Comparison of ENCODE assay signal across 26 cellular contexts in genomic region chr15:89514596-89515406, GRCh38. TPM values are rescaled to one million over a fixed set of nuclear protein-coding genes. Genes with fewer than 3 reads are reported as not detected.
DNase-seq lines count a peak whose midpoint lies in the region; ATAC-seq, FAIRE-seq and TF ChIP-seq lines count a peak whose summit lies in the region.
"Had no signal": no experiment of that assay in that cellular context is flagged by ENCODE, and none has a peak within 500 bp of the region (broad histone marks: within the 10 kb centered on the region; RNA-seq: fewer than 3 reads in every experiment).

No MANE protein-coding gene starts in this region.

- no peaks in the 10 kb centered on the region for H3K9me3 Mint-ChIP-seq in activated T-helper 2 cell treated with anti-CD3 and anti-CD28 coated beads, Interferon-gamma antibody, Interleukin-2, Interleukin-4, amounts not matched to agents 10 μg/mL and 5 μg/mL and 100 μg/mL, durations not matched to agents 14 hours and 24 hours and 36 hours
- H3K9me3 Mint-ChIP-seq: immature natural killer cell; stimulated activated naive CD8-positive, alpha-beta T cell treated with anti-CD3 and anti-CD28 coated beads, Interleukin-15, Interleukin-2, amounts not matched to agents 100 ng/mL and 50 ng/mL, for 24 hours had no signal

- intact Hi-C loops in activated T-helper 2 cell treated with anti-CD3 and anti-CD28 coated beads, Interferon-gamma antibody, Interleukin-2, Interleukin-4, amounts not matched to agents 10 μg/mL and 5 μg/mL and 100 μg/mL, durations not matched to agents 14 hours and 24 hours and 36 hours (cut with micrococcal nuclease), result no loop called here
- intact Hi-C loops in thyroid gland (cut with DNase I), result no loop called here

- H3K4me1 Mint-ChIP-seq in activated T-helper 2 cell treated with anti-CD3 and anti-CD28 coated beads, Interferon-gamma antibody, Interleukin-2, Interleukin-4, amounts not matched to agents 10 μg/mL and 5 μg/mL and 100 μg/mL, durations not matched to agents 14 hours and 24 hours and 36 hours (ENCODE audit: low read depth), result no peaks in the 10 kb centered on the region
- H3K4me1 Mint-ChIP-seq: immature natural killer cell had no signal

- H3K4me3 Mint-ChIP-seq in activated T-helper 2 cell treated with anti-CD3 and anti-CD28 coated beads, Interferon-gamma antibody, Interleukin-2, Interleukin-4, amounts not matched to agents 10 μg/mL and 5 μg/mL and 100 μg/mL, durations not matched to agents 14 hours and 24 hours and 36 hours (ENCODE audit: low read depth), result no peak overlapping the region
- H3K4me3 Mint-ChIP-seq: immature natural killer cell; stimulated activated naive CD8-positive, alpha-beta T cell treated with anti-CD3 and anti-CD28 coated beads, Interleukin-15, Interleukin-2, amounts not matched to agents 100 ng/mL and 50 ng/mL, for 24 hours had no signal

- peaks cover 6% of the 10 kb centered on the region for H3K27me3 Mint-ChIP-seq in activated T-helper 2 cell treated with anti-CD3 and anti-CD28 coated beads, Interferon-gamma antibody, Interleukin-2, Interleukin-4, amounts not matched to agents 10 μg/mL and 5 μg/mL and 100 μg/mL, durations not matched to agents 14 hours and 24 hours and 36 hours (ENCODE audit: low read depth)

- 77% methylated on average over 6 of the region's 6 CpGs for WGBS in A549 (ENCODE audit: missing lambda C conversion rate)
- WGBS in thyroid gland, 2 donors, result 80 to 81% methylated on average over 5 to 6 of the region's 6 CpGs

- H3K9me3 ChIP-seq in A549, result no peaks in the 10 kb centered on the region
- no peaks in the 10 kb centered on the region for H3K9me3 ChIP-seq in thyroid gland
- H3K9me3 ChIP-seq: HAP-1, upper lobe of left lung had no signal

- H3K27ac Mint-ChIP-seq in activated T-helper 2 cell treated with anti-CD3 and anti-CD28 coated beads, Interferon-gamma antibody, Interleukin-2, Interleukin-4, amounts not matched to agents 10 μg/mL and 5 μg/mL and 100 μg/mL, durations not matched to agents 14 hours and 24 hours and 36 hours, result no peak overlapping the region
- H3K27ac Mint-ChIP-seq: immature natural killer cell; stimulated activated naive CD8-positive, alpha-beta T cell treated with anti-CD3 and anti-CD28 coated beads, Interleukin-15, Interleukin-2, amounts not matched to agents 100 ng/mL and 50 ng/mL, for 24 hours had no signal

- DNase-seq in A549 (ENCODE audit: low read depth in 1 of 2, low spot score in 1 of 2) (peak; percentile 31 to 84), HT1080 (ENCODE audit: low read depth) (peak; percentile 29), iris pigment epithelial cell (ENCODE audit: low read depth) (peak; percentile 15), HUDEP-2 (lab: John Stamatoyannopoulos, UW; ENCODE audit: unreplicated experiment in 76 of 76) (no peak), thyroid gland (no peak), NCI-H1105 treated with DMSO at 0.1 percent for 48 hours (lab: John Stamatoyannopoulos, UW) (no peak)
- DNase-seq in activated T-helper 2 cell treated with anti-CD3 and anti-CD28 coated beads, Interferon-gamma antibody, Interleukin-2, Interleukin-4, amounts not matched to agents 10 μg/mL and 5 μg/mL and 100 μg/mL, durations not matched to agents 14 hours and 24 hours and 36 hours (ENCODE audit: low spot score), result peak; percentile 2
- DNase-seq: activated CD4-positive, alpha-beta T cell treated with anti-CD3 and anti-CD28 coated beads, Interleukin-2, amount 50 U/mL, for 1 hour; activated naive CD4-positive, alpha-beta T cell treated with anti-CD3 and anti-CD28 coated beads, Interleukin-2, amount 50 U/mL, for 16 hours; C1 segment of cervical spinal cord; cerebellar nuclear complex; effector CD4-positive, alpha-beta T cell; immature natural killer cell; NCI-H1092 treated with DMSO at 0.1 percent for 48 hours; NCI-H2081; stimulated activated CD4-positive, alpha-beta T cell treated with anti-CD3 and anti-CD28 coated beads, Interleukin-2, amount 100 ng/mL, for 24 hours had no signal

- H3K4me2 ChIP-seq in A549, result peak overlapping the region; percentile 18; the same call in 1 of the 3 replicates

- H3K4me1 ChIP-seq in A549 (peaks cover 9% of the 10 kb centered on the region), thyroid gland (no peaks in the 10 kb centered on the region)
- H3K4me1 ChIP-seq: HAP-1, upper lobe of left lung had no signal

- peak overlapping the region; percentile 44 to 65; a peak in 5 of 6 replicates for H3K27ac ChIP-seq in A549
- no peak overlapping the region for H3K27ac ChIP-seq in thyroid gland
- H3K27ac ChIP-seq: upper lobe of left lung had no signal

- FAIRE-seq in A549 (lab: Jason Lieb, UNC), result no peak
- FAIRE-seq: astrocyte, GM12892 had no signal

- no peaks in the 10 kb centered on the region for H3K36me3 Mint-ChIP-seq in activated T-helper 2 cell treated with anti-CD3 and anti-CD28 coated beads, Interferon-gamma antibody, Interleukin-2, Interleukin-4, amounts not matched to agents 10 μg/mL and 5 μg/mL and 100 μg/mL, durations not matched to agents 14 hours and 24 hours and 36 hours (ENCODE audit: low read depth)
- H3K36me3 Mint-ChIP-seq: immature natural killer cell had no signal

- CTCF ChIA-PET in A549 (lab: Yijun Ruan, JAX), result interaction anchor here (0.6 to 1.7 kb wide), 12 partner anchors 8 to 562 kb away, joined by 3 to 14 read pairs (median 3); no protein-coding TSS in a partner anchor

- no peak overlapping the region for H3K4me3 ChIP-seq in A549
- no peak overlapping the region for H3K4me3 ChIP-seq in thyroid gland (replicated peaks in 1 of 3)
- H3K4me3 ChIP-seq: HAP-1, lung, upper lobe of left lung had no signal

- no peaks in the 10 kb centered on the region for H3K27me3 ChIP-seq in thyroid gland
- H3K27me3 ChIP-seq: upper lobe of left lung had no signal

- POLR2A ChIA-PET in A549 (lab: Yijun Ruan, JAX), result interaction anchor here (0.8 to 1.0 kb wide), 2 partner anchors 17 to 60 kb away, joined by 3 read pairs; partner anchors contain the start of gene TICRR

- H3K36me3 ChIP-seq in thyroid gland, result no peaks in the 10 kb centered on the region
- H3K36me3 ChIP-seq: HAP-1, upper lobe of left lung had no signal

- ATAC-seq in A549 (peak; percentile 84 to 85), GM18520 (IDR thresholded peaks at IDR 0.05; ENCODE audit: unreplicated experiment) (no peak)

- TF ChIP-seq CTCF in A549 (IDR thresholded peaks at IDR 0.05) (no peak), thyroid gland (IDR thresholded peaks at IDR 0.05) (no peak)

- TF ChIP-seq POLR2A in A549 (IDR thresholded peaks at IDR 0.05; ENCODE audit: low read length) (no peak), thyroid gland (IDR thresholded peaks at IDR 0.05) (no peak)

- no peak for TF ChIP-seq EP300 in A549 (IDR thresholded peaks at IDR 0.05)

- no peak for TF ChIP-seq RAD21 in A549 (conservative IDR thresholded peaks at IDR 0.05 in 1 of 2, IDR thresholded peaks at IDR 0.05 in 1 of 2)

TF ChIP-seq in A549, 52 proteins besides CTCF, POLR2A, EP300 and RAD21:
- no peak for TF ChIP-seq FOSL2 (IDR thresholded peaks at IDR 0.05)
- peak; percentile 57 for TF ChIP-seq FOSL2 (CRISPR knock-in tag; IDR thresholded peaks at IDR 0.05)
- TF ChIP-seq, protein P1, sequence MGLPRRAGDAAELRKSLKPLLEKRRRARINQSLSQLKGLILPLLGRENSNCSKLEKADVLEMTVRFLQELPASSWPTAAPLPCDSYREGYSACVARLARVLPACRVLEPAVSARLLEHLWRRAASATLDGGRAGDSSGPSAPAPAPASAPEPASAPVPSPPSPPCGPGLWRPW (IDR thresholded peaks at IDR 0.05), result 0 out of 2 replicates have a peak, but pooled peaks have one; percentile 24
- peak; percentile 85 for TF ChIP-seq MAFK (IDR thresholded peaks at IDR 0.05; ENCODE audit: partially characterized antibody)
- TF ChIP-seq CEBPB (IDR thresholded peaks at IDR 0.05), result peak; percentile 56 to 69; a peak in 2 of 4 replicates
- TF ChIP-seq, protein P2, sequence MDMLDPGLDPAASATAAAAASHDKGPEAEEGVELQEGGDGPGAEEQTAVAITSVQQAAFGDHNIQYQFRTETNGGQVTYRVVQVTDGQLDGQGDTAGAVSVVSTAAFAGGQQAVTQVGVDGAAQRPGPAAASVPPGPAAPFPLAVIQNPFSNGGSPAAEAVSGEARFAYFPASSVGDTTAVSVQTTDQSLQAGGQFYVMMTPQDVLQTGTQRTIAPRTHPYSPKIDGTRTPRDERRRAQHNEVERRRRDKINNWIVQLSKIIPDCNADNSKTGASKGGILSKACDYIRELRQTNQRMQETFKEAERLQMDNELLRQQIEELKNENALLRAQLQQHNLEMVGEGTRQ (IDR thresholded peaks at IDR 0.05), result no peak

RNA-seq across cellular contexts. Expression of gene RHCG, which starts 18.4 kb away (rescaled TPM):
- polyA plus RNA-seq in A549 (2011; rRNA removed), result 11.0 and 16.6 TPM in 2 replicates
- polyA plus RNA-seq in A549 (2012; cell fraction: cytosol; rRNA removed), result 3.9 and 5.4 TPM in 2 replicates
- polyA plus RNA-seq in A549 (2012; cell fraction: nucleus; rRNA removed), result 12.6 and 13.7 TPM in 2 replicates
- polyA plus RNA-seq in A549 (2017; fragmentation: RNase III; extraction: RNeasy Plus Mini Kit Qiagen cat#74134 plus additional on column Dnase treatment), result 3.1 to 3.7 TPM (median 3.6 TPM) in 3 replicates
- 27.0 and 35.6 TPM in 2 replicates for polyA minus RNA-seq in A549 (2011; rRNA and poly(A)+ RNA removed)
- not detected in 2 replicates for total RNA-seq in HT1080 (2014; rRNA removed; shearing (Covaris generic))
- polyA plus RNA-seq in HT1080 (2015; cell fraction: cytosol; rRNA removed), result not detected in 2 replicates
- polyA plus RNA-seq in HT1080 (2015; cell fraction: nucleus; rRNA removed), result not detected in 2 replicates
- not detected in 2 replicates for total RNA-seq in activated T-helper 2 cell treated with anti-CD3 and anti-CD28 coated beads, Interferon-gamma antibody, Interleukin-2, Interleukin-4, amounts not matched to agents 10 μg/mL and 5 μg/mL and 100 μg/mL, durations not matched to agents 14 hours and 24 hours and 36 hours
- total RNA-seq in thyroid gland, result not detected
- total RNA-seq: myocyte; T-helper 1 cell treated with Interleukin-12 subunit alpha and Interleukin-12 subunit beta and Interleukin-4 antibody, amounts not matched to agents 30 ng/mL and 1 ng/mL, for 36 hours; upper lobe of left lung had no signal
- polyA plus RNA-seq: fibroblast of lung, immature natural killer cell had no signal

Comparison
In these comparisons a context has a peak if more than half of its experiments do, and no peak if none do; other contexts are left out.
1. DNase-seq: peak in A549 (2 of 2), HT1080 (single experiment), activated T-helper 2 cell treated with anti-CD3 and anti-CD28 coated beads, Interferon-gamma antibody, Interleukin-2, Interleukin-4, amounts not matched to agents 10 μg/mL and 5 μg/mL and 100 μg/mL, durations not matched to agents 14 hours and 24 hours and 36 hours (single experiment) and iris pigment epithelial cell (single experiment); none in HUDEP-2 (0 of 76), thyroid gland (0 of 2) and NCI-H1105 treated with DMSO at 0.1 percent for 48 hours (single experiment).
2. H3K27ac ChIP-seq: peak in A549 (2 of 2); none in thyroid gland (0 of 3).